Comparison of ENCODE assay signal across 1 cellular context in the genomic region with DNA sequence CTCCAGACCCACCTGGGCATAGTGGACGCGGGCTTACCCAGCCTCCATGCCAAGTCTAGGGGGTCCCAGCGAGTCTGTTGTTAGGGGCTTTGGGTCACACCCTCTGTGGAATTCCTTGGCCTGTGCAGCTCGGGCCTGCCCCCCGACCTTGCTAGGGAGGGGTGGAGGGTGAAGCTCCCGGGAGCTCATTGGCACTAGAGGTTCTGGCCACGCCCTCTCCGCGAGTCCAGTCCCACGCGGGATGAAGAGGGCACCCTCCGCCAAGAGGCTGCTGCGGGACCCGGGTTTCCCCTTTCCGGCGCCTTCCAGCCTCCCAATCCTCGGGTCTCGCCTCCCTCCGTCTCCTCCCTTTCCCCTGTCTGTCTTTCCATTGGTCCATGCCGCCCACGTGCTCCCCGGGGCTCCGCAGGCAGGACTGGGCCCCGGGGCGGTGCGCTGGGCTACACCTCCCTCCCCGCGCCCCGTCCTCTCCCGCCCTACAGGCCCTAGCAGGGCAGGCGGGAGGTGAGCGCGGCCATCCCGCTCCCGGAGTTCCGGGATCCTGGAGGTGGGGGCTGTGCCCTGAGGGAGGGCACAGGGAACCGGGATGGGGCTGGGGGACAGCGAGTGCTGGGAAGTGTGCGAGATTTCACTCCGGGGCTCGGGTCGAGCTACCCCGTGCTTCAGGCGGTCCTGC.
A peak's percentile ranks its signal among the peaks of the same experiment; 100 is the strongest.
TF ChIP-seq lines count a peak whose summit lies in the region.

No MANE protein-coding gene starts in this region.

TF ChIP-seq in HepG2, 621 proteins besides CTCF, POLR2A, EP300 and RAD21 (continued from another document and continues in another):
- TF ChIP-seq MED1 (CRISPR knock-in tag; IDR thresholded peaks at IDR 0.05) (peak; percentile 65), IRF2 (CRISPR knock-in tag; IDR thresholded peaks at IDR 0.05) (peak; percentile 60; the same call in 1 of the 2 replicates), ZNF260 (CRISPR knock-in tag; IDR thresholded peaks at IDR 0.05; ENCODE audit: borderline replicate concordance, low read depth) (no peak), TCF7 (IDR thresholded peaks at IDR 0.05; ENCODE audit: low read depth) (no peak), PCBP1 (IDR thresholded peaks at IDR 0.05; ENCODE audit: borderline replicate concordance, low read depth, low read length) (no peak; the same call in 1 of the 2 replicates), TBX2 (CRISPR knock-in tag; IDR thresholded peaks at IDR 0.05; ENCODE audit: borderline replicate concordance) (no peak), ZNF20 (CRISPR knock-in tag; IDR thresholded peaks at IDR 0.05) (no peak), NFE2 (CRISPR knock-in tag; IDR thresholded peaks at IDR 0.05) (no peak), SMAD3 (CRISPR knock-in tag; IDR thresholded peaks at IDR 0.05) (no peak), SIN3A (IDR thresholded peaks at IDR 0.05; ENCODE audit: borderline replicate concordance, low read depth, low read length) (0 out of 2 replicates have a peak, but pooled peaks have one; percentile 58), TEAD3 (CRISPR knock-in tag; optimal IDR thresholded peaks at IDR 0.05; ENCODE audit: borderline replicate concordance) (no peak), ZNF468 (CRISPR knock-in tag; IDR thresholded peaks at IDR 0.05) (no peak), ISX (CRISPR knock-in tag; conservative IDR thresholded peaks at IDR 0.05) (no peak), ZNF670 (CRISPR knock-in tag; IDR thresholded peaks at IDR 0.05; ENCODE audit: borderline replicate concordance) (0 out of 2 replicates have a peak, but pooled peaks have one; percentile 22), BORCS8-MEF2B (CRISPR knock-in tag; IDR thresholded peaks at IDR 0.05) (peak; percentile 27; the same call in 1 of the 2 replicates), ZNF709 (CRISPR knock-in tag; IDR thresholded peaks at IDR 0.05) (0 out of 2 replicates have a peak, but pooled peaks have one; percentile 24), ZNF350 (CRISPR knock-in tag; IDR thresholded peaks at IDR 0.05; ENCODE audit: borderline replicate concordance, low read depth) (peak; percentile 8; the same call in 1 of the 2 replicates), ZNF781 (CRISPR knock-in tag; IDR thresholded peaks at IDR 0.05; ENCODE audit: borderline replicate concordance, not compliant biosample characterization) (peak; percentile 40), HDAC1 (CRISPR knock-in tag; IDR thresholded peaks at IDR 0.05) (peak; percentile 39), MYC (CRISPR knock-in tag; IDR thresholded peaks at IDR 0.05; ENCODE audit: borderline replicate concordance) (peak; percentile 81), RARA (CRISPR knock-in tag; IDR thresholded peaks at IDR 0.05) (no peak), NFYC (CRISPR knock-in tag; IDR thresholded peaks at IDR 0.05) (peak; percentile 94)
- TF ChIP-seq, protein P1, sequence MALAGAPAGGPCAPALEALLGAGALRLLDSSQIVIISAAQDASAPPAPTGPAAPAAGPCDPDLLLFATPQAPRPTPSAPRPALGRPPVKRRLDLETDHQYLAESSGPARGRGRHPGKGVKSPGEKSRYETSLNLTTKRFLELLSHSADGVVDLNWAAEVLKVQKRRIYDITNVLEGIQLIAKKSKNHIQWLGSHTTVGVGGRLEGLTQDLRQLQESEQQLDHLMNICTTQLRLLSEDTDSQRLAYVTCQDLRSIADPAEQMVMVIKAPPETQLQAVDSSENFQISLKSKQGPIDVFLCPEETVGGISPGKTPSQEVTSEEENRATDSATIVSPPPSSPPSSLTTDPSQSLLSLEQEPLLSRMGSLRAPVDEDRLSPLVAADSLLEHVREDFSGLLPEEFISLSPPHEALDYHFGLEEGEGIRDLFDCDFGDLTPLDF (CRISPR knock-in tag; IDR thresholded peaks at IDR 0.05) = peak; percentile 39; the same call in 1 of the 2 replicates
- TF ChIP-seq, protein P2, sequence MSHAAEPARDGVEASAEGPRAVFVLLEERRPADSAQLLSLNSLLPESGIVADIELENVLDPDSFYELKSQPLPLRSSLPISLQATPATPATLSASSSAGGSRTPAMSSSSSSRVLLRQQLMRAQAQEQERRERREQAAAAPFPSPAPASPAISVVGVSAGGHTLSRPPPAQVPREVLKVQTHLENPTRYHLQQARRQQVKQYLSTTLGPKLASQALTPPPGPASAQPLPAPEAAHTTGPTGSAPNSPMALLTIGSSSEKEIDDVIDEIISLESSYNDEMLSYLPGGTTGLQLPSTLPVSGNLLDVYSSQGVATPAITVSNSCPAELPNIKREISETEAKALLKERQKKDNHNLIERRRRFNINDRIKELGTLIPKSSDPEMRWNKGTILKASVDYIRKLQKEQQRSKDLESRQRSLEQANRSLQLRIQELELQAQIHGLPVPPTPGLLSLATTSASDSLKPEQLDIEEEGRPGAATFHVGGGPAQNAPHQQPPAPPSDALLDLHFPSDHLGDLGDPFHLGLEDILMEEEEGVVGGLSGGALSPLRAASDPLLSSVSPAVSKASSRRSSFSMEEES (CRISPR knock-in tag; IDR thresholded peaks at IDR 0.05) = 0 out of 2 replicates have a peak, but pooled peaks have one; percentile 11
- TF ChIP-seq, protein P3, sequence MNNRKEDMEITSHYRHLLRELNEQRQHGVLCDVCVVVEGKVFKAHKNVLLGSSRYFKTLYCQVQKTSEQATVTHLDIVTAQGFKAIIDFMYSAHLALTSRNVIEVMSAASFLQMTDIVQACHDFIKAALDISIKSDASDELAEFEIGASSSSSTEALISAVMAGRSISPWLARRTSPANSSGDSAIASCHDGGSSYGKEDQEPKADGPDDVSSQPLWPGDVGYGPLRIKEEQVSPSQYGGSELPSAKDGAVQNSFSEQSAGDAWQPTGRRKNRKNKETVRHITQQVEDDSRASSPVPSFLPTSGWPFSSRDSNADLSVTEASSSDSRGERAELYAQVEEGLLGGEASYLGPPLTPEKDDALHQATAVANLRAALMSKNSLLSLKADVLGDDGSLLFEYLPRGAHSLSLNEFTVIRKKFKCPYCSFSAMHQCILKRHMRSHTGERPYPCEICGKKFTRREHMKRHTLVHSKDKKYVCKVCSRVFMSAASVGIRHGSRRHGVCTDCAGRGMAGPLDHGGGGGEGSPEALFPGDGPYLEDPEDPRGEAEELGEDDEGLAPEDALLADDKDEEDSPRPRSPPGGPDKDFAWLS (CRISPR knock-in tag; IDR thresholded peaks at IDR 0.05; ENCODE audit: borderline replicate concordance) = no peak
- TF ChIP-seq, protein P4, sequence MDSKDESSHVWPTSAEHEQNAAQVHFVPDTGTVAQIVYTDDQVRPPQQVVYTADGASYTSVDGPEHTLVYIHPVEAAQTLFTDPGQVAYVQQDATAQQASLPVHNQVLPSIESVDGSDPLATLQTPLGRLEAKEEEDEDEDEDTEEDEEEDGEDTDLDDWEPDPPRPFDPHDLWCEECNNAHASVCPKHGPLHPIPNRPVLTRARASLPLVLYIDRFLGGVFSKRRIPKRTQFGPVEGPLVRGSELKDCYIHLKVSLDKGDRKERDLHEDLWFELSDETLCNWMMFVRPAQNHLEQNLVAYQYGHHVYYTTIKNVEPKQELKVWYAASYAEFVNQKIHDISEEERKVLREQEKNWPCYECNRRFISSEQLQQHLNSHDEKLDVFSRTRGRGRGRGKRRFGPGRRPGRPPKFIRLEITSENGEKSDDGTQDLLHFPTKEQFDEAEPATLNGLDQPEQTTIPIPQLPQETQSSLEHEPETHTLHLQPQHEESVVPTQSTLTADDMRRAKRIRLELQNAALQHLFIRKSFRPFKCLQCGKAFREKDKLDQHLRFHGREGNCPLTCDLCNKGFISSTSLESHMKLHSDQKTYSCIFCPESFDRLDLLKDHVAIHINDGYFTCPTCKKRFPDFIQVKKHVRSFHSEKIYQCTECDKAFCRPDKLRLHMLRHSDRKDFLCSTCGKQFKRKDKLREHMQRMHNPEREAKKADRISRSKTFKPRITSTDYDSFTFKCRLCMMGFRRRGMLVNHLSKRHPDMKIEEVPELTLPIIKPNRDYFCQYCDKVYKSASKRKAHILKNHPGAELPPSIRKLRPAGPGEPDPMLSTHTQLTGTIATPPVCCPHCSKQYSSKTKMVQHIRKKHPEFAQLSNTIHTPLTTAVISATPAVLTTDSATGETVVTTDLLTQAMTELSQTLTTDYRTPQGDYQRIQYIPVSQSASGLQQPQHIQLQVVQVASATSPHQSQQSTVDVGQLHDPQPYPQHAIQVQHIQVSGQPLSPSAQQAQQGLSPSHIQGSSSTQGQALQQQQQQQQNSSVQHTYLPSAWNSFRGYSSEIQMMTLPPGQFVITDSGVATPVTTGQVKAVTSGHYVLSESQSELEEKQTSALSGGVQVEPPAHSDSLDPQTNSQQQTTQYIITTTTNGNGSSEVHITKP (CRISPR knock-in tag; IDR thresholded peaks at IDR 0.05; ENCODE audit: low read depth) = peak; percentile 57; the same call in 1 of the 2 replicates
- TF ChIP-seq, protein P5, sequence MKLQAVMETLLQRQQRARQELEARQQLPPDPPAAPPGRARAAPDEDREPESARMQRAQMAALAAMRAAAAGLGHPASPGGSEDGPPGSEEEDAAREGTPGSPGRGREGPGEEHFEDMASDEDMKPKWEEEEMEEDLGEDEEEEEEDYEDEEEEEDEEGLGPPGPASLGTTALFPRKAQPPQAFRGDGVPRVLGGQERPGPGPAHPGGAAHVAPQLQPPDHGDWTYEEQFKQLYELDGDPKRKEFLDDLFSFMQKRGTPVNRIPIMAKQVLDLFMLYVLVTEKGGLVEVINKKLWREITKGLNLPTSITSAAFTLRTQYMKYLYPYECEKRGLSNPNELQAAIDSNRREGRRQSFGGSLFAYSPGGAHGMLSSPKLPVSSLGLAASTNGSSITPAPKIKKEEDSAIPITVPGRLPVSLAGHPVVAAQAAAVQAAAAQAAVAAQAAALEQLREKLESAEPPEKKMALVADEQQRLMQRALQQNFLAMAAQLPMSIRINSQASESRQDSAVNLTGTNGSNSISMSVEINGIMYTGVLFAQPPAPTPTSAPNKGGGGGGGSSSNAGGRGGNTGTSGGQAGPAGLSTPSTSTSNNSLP (IDR thresholded peaks at IDR 0.05; ENCODE audit: low read depth, low read length) = no peak
- TF ChIP-seq, protein P6, sequence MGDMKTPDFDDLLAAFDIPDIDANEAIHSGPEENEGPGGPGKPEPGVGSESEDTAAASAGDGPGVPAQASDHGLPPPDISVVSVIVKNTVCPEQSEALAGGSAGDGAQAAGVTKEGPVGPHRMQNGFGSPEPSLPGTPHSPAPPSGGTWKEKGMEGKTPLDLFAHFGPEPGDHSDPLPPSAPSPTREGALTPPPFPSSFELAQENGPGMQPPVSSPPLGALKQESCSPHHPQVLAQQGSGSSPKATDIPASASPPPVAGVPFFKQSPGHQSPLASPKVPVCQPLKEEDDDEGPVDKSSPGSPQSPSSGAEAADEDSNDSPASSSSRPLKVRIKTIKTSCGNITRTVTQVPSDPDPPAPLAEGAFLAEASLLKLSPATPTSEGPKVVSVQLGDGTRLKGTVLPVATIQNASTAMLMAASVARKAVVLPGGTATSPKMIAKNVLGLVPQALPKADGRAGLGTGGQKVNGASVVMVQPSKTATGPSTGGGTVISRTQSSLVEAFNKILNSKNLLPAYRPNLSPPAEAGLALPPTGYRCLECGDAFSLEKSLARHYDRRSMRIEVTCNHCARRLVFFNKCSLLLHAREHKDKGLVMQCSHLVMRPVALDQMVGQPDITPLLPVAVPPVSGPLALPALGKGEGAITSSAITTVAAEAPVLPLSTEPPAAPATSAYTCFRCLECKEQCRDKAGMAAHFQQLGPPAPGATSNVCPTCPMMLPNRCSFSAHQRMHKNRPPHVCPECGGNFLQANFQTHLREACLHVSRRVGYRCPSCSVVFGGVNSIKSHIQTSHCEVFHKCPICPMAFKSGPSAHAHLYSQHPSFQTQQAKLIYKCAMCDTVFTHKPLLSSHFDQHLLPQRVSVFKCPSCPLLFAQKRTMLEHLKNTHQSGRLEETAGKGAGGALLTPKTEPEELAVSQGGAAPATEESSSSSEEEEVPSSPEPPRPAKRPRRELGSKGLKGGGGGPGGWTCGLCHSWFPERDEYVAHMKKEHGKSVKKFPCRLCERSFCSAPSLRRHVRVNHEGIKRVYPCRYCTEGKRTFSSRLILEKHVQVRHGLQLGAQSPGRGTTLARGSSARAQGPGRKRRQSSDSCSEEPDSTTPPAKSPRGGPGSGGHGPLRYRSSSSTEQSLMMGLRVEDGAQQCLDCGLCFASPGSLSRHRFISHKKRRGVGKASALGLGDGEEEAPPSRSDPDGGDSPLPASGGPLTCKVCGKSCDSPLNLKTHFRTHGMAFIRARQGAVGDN (CRISPR knock-in tag; IDR thresholded peaks at IDR 0.05) = peak; percentile 75
- TF ChIP-seq, protein P7, sequence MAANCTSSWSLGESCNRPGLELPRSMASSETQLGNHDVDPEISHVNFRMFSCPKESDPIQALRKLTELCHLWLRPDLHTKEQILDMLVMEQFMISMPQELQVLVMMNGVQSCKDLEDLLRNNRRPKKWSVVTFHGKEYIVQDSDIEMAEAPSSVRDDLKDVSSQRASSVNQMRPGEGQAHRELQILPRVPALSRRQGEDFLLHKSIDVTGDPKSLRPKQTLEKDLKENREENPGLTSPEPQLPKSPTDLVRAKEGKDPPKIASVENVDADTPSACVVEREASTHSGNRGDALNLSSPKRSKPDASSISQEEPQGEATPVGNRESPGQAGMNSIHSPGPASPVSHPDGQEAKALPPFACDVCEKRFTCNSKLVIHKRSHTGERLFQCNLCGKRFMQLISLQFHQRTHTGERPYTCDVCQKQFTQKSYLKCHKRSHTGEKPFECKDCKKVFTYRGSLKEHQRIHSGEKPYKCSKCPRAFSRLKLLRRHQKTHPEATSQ (CRISPR knock-in tag; IDR thresholded peaks at IDR 0.05; ENCODE audit: borderline replicate concordance) = no peak
- TF ChIP-seq, protein P8, sequence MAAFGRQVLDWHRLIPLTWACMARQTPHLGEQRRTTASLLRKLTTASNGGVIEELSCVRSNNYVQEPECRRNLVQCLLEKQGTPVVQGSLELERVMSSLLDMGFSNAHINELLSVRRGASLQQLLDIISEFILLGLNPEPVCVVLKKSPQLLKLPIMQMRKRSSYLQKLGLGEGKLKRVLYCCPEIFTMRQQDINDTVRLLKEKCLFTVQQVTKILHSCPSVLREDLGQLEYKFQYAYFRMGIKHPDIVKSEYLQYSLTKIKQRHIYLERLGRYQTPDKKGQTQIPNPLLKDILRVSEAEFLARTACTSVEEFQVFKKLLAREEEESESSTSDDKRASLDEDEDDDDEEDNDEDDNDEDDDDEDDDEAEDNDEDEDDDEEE (CRISPR knock-in tag; IDR thresholded peaks at IDR 0.05) = no peak; the same call in 1 of the 2 replicates
- TF ChIP-seq, protein P9, sequence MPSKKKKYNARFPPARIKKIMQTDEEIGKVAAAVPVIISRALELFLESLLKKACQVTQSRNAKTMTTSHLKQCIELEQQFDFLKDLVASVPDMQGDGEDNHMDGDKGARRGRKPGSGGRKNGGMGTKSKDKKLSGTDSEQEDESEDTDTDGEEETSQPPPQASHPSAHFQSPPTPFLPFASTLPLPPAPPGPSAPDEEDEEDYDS (CRISPR knock-in tag; IDR thresholded peaks at IDR 0.05) = no peak; the same call in 1 of the 2 replicates
